Comparison of ENCODE assay signal across 22 cellular contexts in the genomic region with DNA sequence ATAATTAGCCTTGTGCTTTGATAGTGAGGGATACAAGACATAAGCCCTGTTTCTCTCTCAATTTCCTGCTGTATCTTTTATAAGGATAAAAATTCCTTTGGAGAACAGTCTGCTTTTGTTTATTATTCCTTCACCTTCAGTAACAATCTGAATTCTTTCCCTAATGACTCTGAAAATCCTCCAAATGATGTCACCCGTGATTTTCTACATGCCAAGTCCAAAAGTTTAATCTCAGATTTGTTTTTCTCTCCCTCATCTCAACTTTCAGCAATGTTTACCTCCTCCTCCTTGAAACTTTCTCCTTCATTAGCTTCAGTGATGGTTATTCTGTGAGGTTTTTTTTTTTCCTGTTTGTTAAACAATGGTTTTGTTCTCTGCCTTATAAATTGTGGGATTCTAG. TPM values are rescaled to one million over a fixed set of nuclear protein-coding genes. Genes with fewer than 3 reads are reported as not detected.
"Had no signal": no experiment of that assay in that cellular context is flagged by ENCODE, and none has a peak within 500 bp of the region (broad histone marks: within the 10 kb centered on the region; RNA-seq: fewer than 3 reads in every experiment).

No MANE protein-coding gene starts in this region.

- H3K27ac Mint-ChIP-seq: activated CD8-positive, alpha-beta T cell treated with anti-CD3 and anti-CD28 coated beads, Interleukin-2, amount 10 ng/mL, durations not matched to agents 7 days and 5 days; activated naive CD4-positive, alpha-beta T cell treated with anti-CD3 and anti-CD28 coated beads, Interleukin-2, amount 50 U/mL, for 24 hours; brain; T-helper 17 cell; WTC11 had no signal

- DNase-seq: activated CD4-positive, alpha-beta T cell treated with anti-CD3 and anti-CD28 coated beads for 48 hours; activated CD4-positive, alpha-beta T cell treated with anti-CD3 and anti-CD28 coated beads, Interleukin-2, amount 50 U/mL, for 4 hours; activated CD4-positive, CD25-positive, alpha-beta regulatory T cell treated with anti-CD3 and anti-CD28 coated beads, Interleukin-2, amount 50 U/mL, for 72 hours; activated CD8-positive, alpha-beta memory T cell treated with anti-CD3 and anti-CD28 coated beads, Interleukin-2, amount 50 U/mL, for 48 hours; activated CD8-positive, alpha-beta T cell treated with anti-CD3 and anti-CD28 coated beads, Interleukin-2, amount 10 ng/mL, durations not matched to agents 7 days and 5 days; activated effector memory CD4-positive, alpha-beta T cell treated with Interleukin-2 at 50 U/mL for 16 hours; activated naive CD4-positive, alpha-beta T cell; activated T-cell treated with anti-CD3 and anti-CD28 coated beads, Interleukin-2, amount 50 U/mL, for 1 hour; MG63; MV-4-11; NCI-H1417 treated with DMSO at 0.1 percent for 48 hours; NCI-H1694 treated with DMSO at 0.1 percent for 48 hours; NCI-H2029 treated with DMSO at 0.1 percent for 48 hours; NCI-H510A treated with DMSO at 0.1 percent for 48 hours; PC-3; T-helper 17 cell; T-helper 9 cell had no signal

- H3K4me1 Mint-ChIP-seq: activated naive CD4-positive, alpha-beta T cell treated with anti-CD3 and anti-CD28 coated beads, Interleukin-2, amount 50 U/mL, for 24 hours; T-helper 17 cell; WTC11 had no signal

- H3K27me3 Mint-ChIP-seq: brain had no signal

- H3K27ac ChIP-seq: ascending aorta, cardiac muscle cell had no signal

- H3K9me3 Mint-ChIP-seq: activated naive CD4-positive, alpha-beta T cell treated with anti-CD3 and anti-CD28 coated beads, Interleukin-2, amount 50 U/mL, for 24 hours; brain; WTC11 had no signal

- H3K36me3 ChIP-seq: ascending aorta, cardiac muscle cell, MG63 had no signal

- H3K4me3 ChIP-seq: ascending aorta, cardiac muscle cell had no signal

- H3K27me3 ChIP-seq: ascending aorta, cardiac muscle cell, MG63 had no signal

- H3K4me3 Mint-ChIP-seq: activated CD8-positive, alpha-beta T cell treated with anti-CD3 and anti-CD28 coated beads, Interleukin-2, amount 10 ng/mL, durations not matched to agents 7 days and 5 days; activated naive CD4-positive, alpha-beta T cell treated with anti-CD3 and anti-CD28 coated beads, Interleukin-2, amount 50 U/mL, for 24 hours; brain; T-helper 17 cell; WTC11 had no signal

- ATAC-seq: activated CD8-positive, alpha-beta T cell treated with anti-CD3 and anti-CD28 coated beads, Interleukin-2, amount 10 ng/mL, durations not matched to agents 7 days and 5 days; PC-3; T-helper 17 cell; WTC11 had no signal

- H3K9me3 ChIP-seq: ascending aorta, MG63 had no signal

- H3K36me3 Mint-ChIP-seq: activated naive CD4-positive, alpha-beta T cell treated with anti-CD3 and anti-CD28 coated beads, Interleukin-2, amount 50 U/mL, for 24 hours; brain; WTC11 had no signal

- H3K4me1 ChIP-seq: ascending aorta had no signal

RNA-seq across cellular contexts. Expression of a gene that starts 2.2 kb away (rescaled TPM):
- total RNA-seq: activated CD8-positive, alpha-beta T cell treated with anti-CD3 and anti-CD28 coated beads, Interleukin-2, amount 10 ng/mL, durations not matched to agents 7 days and 5 days; cardiac muscle cell; PC-3; T-helper 17 cell; WTC11 had no signal
- polyA plus RNA-seq: cardiac muscle cell had no signal

RNA-seq across cellular contexts. Expression of a gene that starts 9.1 kb away (rescaled TPM):
- total RNA-seq: activated CD8-positive, alpha-beta T cell treated with anti-CD3 and anti-CD28 coated beads, Interleukin-2, amount 10 ng/mL, durations not matched to agents 7 days and 5 days; ascending aorta; cardiac muscle cell; PC-3; T-helper 17 cell; WTC11 had no signal
- polyA plus RNA-seq: cardiac muscle cell had no signal

RNA-seq across cellular contexts. Expression of a gene that starts 51.7 kb away (rescaled TPM):
- total RNA-seq: activated CD8-positive, alpha-beta T cell treated with anti-CD3 and anti-CD28 coated beads, Interleukin-2, amount 10 ng/mL, durations not matched to agents 7 days and 5 days; cardiac muscle cell; PC-3; T-helper 17 cell; WTC11 had no signal
- polyA plus RNA-seq: cardiac muscle cell had no signal

RNA-seq across cellular contexts. Expression of a gene that starts 58.2 kb away (rescaled TPM):
- total RNA-seq: activated CD8-positive, alpha-beta T cell treated with anti-CD3 and anti-CD28 coated beads, Interleukin-2, amount 10 ng/mL, durations not matched to agents 7 days and 5 days; ascending aorta; cardiac muscle cell; PC-3; T-helper 17 cell; WTC11 had no signal
- polyA plus RNA-seq: cardiac muscle cell had no signal
